In genomic region chr2:236241181-236242056, GRCh38 we compare ENCODE assay signal across 19 cellular contexts. TPM values are rescaled to one million over a fixed set of nuclear protein-coding genes. Genes with fewer than 3 reads are reported as not detected.
"Had no signal": no experiment of that assay in that cellular context is flagged by ENCODE, and none has a peak within 500 bp of the region (broad histone marks: within the 10 kb centered on the region; RNA-seq: fewer than 3 reads in every experiment).

No MANE protein-coding gene starts in this region.

- H3K4me1 Mint-ChIP-seq: activated CD4-positive, alpha-beta T cell treated with anti-CD3 and anti-CD28 coated beads, Interleukin-2, amount 10 ng/mL, durations not matched to agents 24 days and 14 days; activated naive CD4-positive, alpha-beta T cell treated with anti-CD3 and anti-CD28 coated beads, Interleukin-2, amount 50 U/mL, for 24 hours had no signal

- H3K27ac Mint-ChIP-seq: activated B cell treated with CpG ODN at 0.5 μM for 24 hours; activated CD4-positive, alpha-beta T cell treated with anti-CD3 and anti-CD28 coated beads, Interleukin-2, amount 10 ng/mL, durations not matched to agents 24 days and 14 days; activated naive CD4-positive, alpha-beta T cell treated with anti-CD3 and anti-CD28 coated beads, Interleukin-2, amount 50 U/mL, for 24 hours; stimulated activated naive B cell treated with anti-CD40 and anti-IgM and Interleukin-4, amounts not matched to agents 10 μg/mL and 1 μg/mL and 100 μg/mL, for 72 hours; T-helper 1 cell treated with Interleukin-12 subunit alpha and Interleukin-12 subunit beta and Interleukin-4 antibody, amounts not matched to agents 30 μg/mL and 1 μg/mL, for 36 hours had no signal

- H3K9me3 Mint-ChIP-seq: activated B cell treated with CpG ODN at 0.5 μM for 24 hours; activated CD4-positive, alpha-beta T cell treated with anti-CD3 and anti-CD28 coated beads, Interleukin-2, amount 10 ng/mL, durations not matched to agents 24 days and 14 days; activated naive CD4-positive, alpha-beta T cell treated with anti-CD3 and anti-CD28 coated beads, Interleukin-2, amount 50 U/mL, for 24 hours; neural crest cell; stimulated activated naive B cell treated with anti-CD40 and anti-IgM and Interleukin-4, amounts not matched to agents 10 μg/mL and 1 μg/mL and 100 μg/mL, for 72 hours; T-helper 1 cell treated with Interleukin-12 subunit alpha and Interleukin-12 subunit beta and Interleukin-4 antibody, amounts not matched to agents 30 μg/mL and 1 μg/mL, for 36 hours had no signal

- ATAC-seq: SK-N-SH treated with all-trans-retinoic acid at 6 μM for 48 hours; stimulated activated naive B cell treated with anti-CD40 and anti-IgM and Interleukin-4, amounts not matched to agents 10 μg/mL and 1 μg/mL and 100 μg/mL, for 72 hours had no signal

- H3K27ac ChIP-seq: brain microvascular endothelial cell, parathyroid adenoma, upper lobe of left lung had no signal

- H3K36me3 ChIP-seq: brain microvascular endothelial cell, upper lobe of left lung had no signal

- H3K4me3 Mint-ChIP-seq: activated B cell treated with CpG ODN at 0.5 μM for 24 hours; activated CD4-positive, alpha-beta T cell treated with anti-CD3 and anti-CD28 coated beads, Interleukin-2, amount 10 ng/mL, durations not matched to agents 24 days and 14 days; activated naive CD4-positive, alpha-beta T cell treated with anti-CD3 and anti-CD28 coated beads, Interleukin-2, amount 50 U/mL, for 24 hours; neural crest cell; stimulated activated naive B cell treated with anti-CD40 and anti-IgM and Interleukin-4, amounts not matched to agents 10 μg/mL and 1 μg/mL and 100 μg/mL, for 72 hours; T-helper 1 cell treated with Interleukin-12 subunit alpha and Interleukin-12 subunit beta and Interleukin-4 antibody, amounts not matched to agents 30 μg/mL and 1 μg/mL, for 36 hours had no signal

- H3K9me3 ChIP-seq: upper lobe of left lung had no signal

- H3K4me3 ChIP-seq: upper lobe of left lung had no signal

- H3K4me1 ChIP-seq: parathyroid adenoma had no signal

- DNase-seq: activated B cell treated with CpG ODN at 0.5 μM for 24 hours; activated CD4-positive, alpha-beta T cell treated with anti-CD3 and anti-CD28 coated beads, Interleukin-2, amount 10 ng/mL, durations not matched to agents 24 days and 14 days; activated effector memory CD4-positive, alpha-beta T cell treated with Interleukin-2 at 50 U/mL for 16 hours; brain microvascular endothelial cell; foreskin melanocyte; kidney; retina; stimulated activated CD4-positive, alpha-beta T cell treated with anti-CD3 and anti-CD28 coated beads, Interleukin-2, amount 100 ng/mL, for 24 hours; stimulated activated naive B cell treated with anti-CD40 and anti-IgM and Interleukin-4, amounts not matched to agents 10 μg/mL and 1 μg/mL and 100 μg/mL, for 72 hours; upper lobe of left lung had no signal

- H3K36me3 Mint-ChIP-seq: activated naive CD4-positive, alpha-beta T cell treated with anti-CD3 and anti-CD28 coated beads, Interleukin-2, amount 50 U/mL, for 24 hours; stimulated activated naive B cell treated with anti-CD40 and anti-IgM and Interleukin-4, amounts not matched to agents 10 μg/mL and 1 μg/mL and 100 μg/mL, for 72 hours had no signal

RNA-seq across cellular contexts. Expression of gene ASB18, which starts 22.8 kb away (rescaled TPM):
- total RNA-seq: activated B cell treated with CpG ODN at 0.5 μM for 24 hours; activated CD4-positive, alpha-beta T cell treated with anti-CD3 and anti-CD28 coated beads, Interleukin-2, amount 10 ng/mL, durations not matched to agents 24 days and 14 days; dermis microvascular lymphatic vessel endothelial cell; kidney; lower leg skin; mesenteric fat pad; neural crest cell; subcutaneous adipose tissue; upper lobe of left lung had no signal
